24 cellular contexts compared by ENCODE assay signal in genomic region chr1:78226784-78227183, GRCh38.
"Had no signal": no experiment of that assay in that cellular context is flagged by ENCODE, and none has a peak within 500 bp of the region (broad histone marks: within the 10 kb centered on the region; RNA-seq: fewer than 3 reads in every experiment).

No MANE protein-coding gene starts in this region.

- H3K27ac Mint-ChIP-seq: activated B cell treated with CpG ODN at 0.5 μM for 24 hours; activated CD8-positive, alpha-beta memory T cell treated with anti-CD3 and anti-CD28 coated beads, Interleukin-2, amount 10 ng/mL, durations not matched to agents 7 days and 5 days; activated CD8-positive, alpha-beta T cell treated with anti-CD3 and anti-CD28 coated beads, Interleukin-2, amount 10 ng/mL, durations not matched to agents 7 days and 5 days; activated naive CD4-positive, alpha-beta T cell treated with anti-CD3 and anti-CD28 coated beads, Interleukin-2, amount 50 U/mL, for 24 hours; activated T-helper 2 cell treated with anti-CD3 and anti-CD28 coated beads, Interferon-gamma antibody, Interleukin-2, Interleukin-4, amounts not matched to agents 10 μg/mL and 5 μg/mL and 100 μg/mL, durations not matched to agents 14 hours and 24 hours and 36 hours; effector memory CD8-positive, alpha-beta T cell; immature natural killer cell; T-helper 2 cell treated with Interferon-gamma antibody and Interleukin-4, amounts not matched to agents 5 μg/mL and 100 μg/mL, for 36 hours; type B pancreatic cell had no signal

- H3K27me3 ChIP-seq: vagina had no signal

- H3K4me1 Mint-ChIP-seq: activated B cell treated with CpG ODN at 0.5 μM for 24 hours; activated CD8-positive, alpha-beta memory T cell treated with anti-CD3 and anti-CD28 coated beads, Interleukin-2, amount 10 ng/mL, durations not matched to agents 7 days and 5 days; activated naive CD4-positive, alpha-beta T cell treated with anti-CD3 and anti-CD28 coated beads, Interleukin-2, amount 50 U/mL, for 24 hours; immature natural killer cell had no signal

- H3K4me3 Mint-ChIP-seq: activated B cell treated with CpG ODN at 0.5 μM for 24 hours; activated CD8-positive, alpha-beta memory T cell treated with anti-CD3 and anti-CD28 coated beads, Interleukin-2, amount 10 ng/mL, durations not matched to agents 7 days and 5 days; activated CD8-positive, alpha-beta T cell treated with anti-CD3 and anti-CD28 coated beads, Interleukin-2, amount 10 ng/mL, durations not matched to agents 7 days and 5 days; activated naive CD4-positive, alpha-beta T cell treated with anti-CD3 and anti-CD28 coated beads, Interleukin-2, amount 50 U/mL, for 24 hours; effector memory CD8-positive, alpha-beta T cell; immature natural killer cell; nephron; T-helper 2 cell treated with Interferon-gamma antibody and Interleukin-4, amounts not matched to agents 5 μg/mL and 100 μg/mL, for 36 hours; type B pancreatic cell had no signal

- H3K4me3 ChIP-seq: cardiac muscle cell, lung, mucosa of descending colon, vagina had no signal

- H3K9me3 Mint-ChIP-seq: activated T-helper 2 cell treated with anti-CD3 and anti-CD28 coated beads, Interferon-gamma antibody, Interleukin-2, Interleukin-4, amounts not matched to agents 10 μg/mL and 5 μg/mL and 100 μg/mL, durations not matched to agents 14 hours and 24 hours and 36 hours; effector memory CD8-positive, alpha-beta T cell; T-helper 2 cell treated with Interferon-gamma antibody and Interleukin-4, amounts not matched to agents 5 μg/mL and 100 μg/mL, for 36 hours; type B pancreatic cell had no signal

- DNase-seq: activated B cell treated with CpG ODN at 0.5 μM for 24 hours; activated CD8-positive, alpha-beta memory T cell treated with anti-CD3 and anti-CD28 coated beads, Interleukin-2, amount 10 ng/mL, durations not matched to agents 7 days and 5 days; activated CD8-positive, alpha-beta T cell treated with anti-CD3 and anti-CD28 coated beads, Interleukin-2, amount 10 ng/mL, durations not matched to agents 7 days and 5 days; activated T-cell treated with anti-CD3 and anti-CD28 coated beads, Interleukin-2, amount 50 U/mL, for 48 hours; cortex of kidney; effector memory CD8-positive, alpha-beta T cell; erythroblast; head of caudate nucleus; hypothalamus; immature natural killer cell; mucosa of descending colon; posterior cingulate gyrus; stimulated activated CD4-positive, alpha-beta T cell treated with anti-CD3 and anti-CD28 coated beads, Interleukin-15, amount 100 ng/mL, for 24 hours; stimulated activated CD4-positive, alpha-beta T cell treated with anti-CD3 and anti-CD28 coated beads, Interleukin-2, amount 100 ng/mL, for 24 hours; stimulated activated naive CD4-positive, alpha-beta T cell; T-helper 1 cell had no signal

- H3K27me3 Mint-ChIP-seq: type B pancreatic cell had no signal

- H3K36me3 Mint-ChIP-seq: activated CD8-positive, alpha-beta memory T cell treated with anti-CD3 and anti-CD28 coated beads, Interleukin-2, amount 10 ng/mL, durations not matched to agents 7 days and 5 days; activated naive CD4-positive, alpha-beta T cell treated with anti-CD3 and anti-CD28 coated beads, Interleukin-2, amount 50 U/mL, for 24 hours; immature natural killer cell; type B pancreatic cell had no signal

- H3K36me3 ChIP-seq: cardiac muscle cell, vagina had no signal

- H3K9me3 ChIP-seq: mucosa of descending colon, vagina had no signal

- H3K4me1 ChIP-seq: vagina had no signal

- ATAC-seq: activated CD8-positive, alpha-beta memory T cell treated with anti-CD3 and anti-CD28 coated beads, Interleukin-2, amount 10 ng/mL, durations not matched to agents 7 days and 5 days; activated CD8-positive, alpha-beta T cell treated with anti-CD3 and anti-CD28 coated beads, Interleukin-2, amount 10 ng/mL, durations not matched to agents 7 days and 5 days; effector memory CD8-positive, alpha-beta T cell; mucosa of descending colon had no signal

- H3K27ac ChIP-seq: cardiac muscle cell, vagina had no signal
